24 cellular contexts compared by ENCODE assay signal in the genomic region with DNA sequence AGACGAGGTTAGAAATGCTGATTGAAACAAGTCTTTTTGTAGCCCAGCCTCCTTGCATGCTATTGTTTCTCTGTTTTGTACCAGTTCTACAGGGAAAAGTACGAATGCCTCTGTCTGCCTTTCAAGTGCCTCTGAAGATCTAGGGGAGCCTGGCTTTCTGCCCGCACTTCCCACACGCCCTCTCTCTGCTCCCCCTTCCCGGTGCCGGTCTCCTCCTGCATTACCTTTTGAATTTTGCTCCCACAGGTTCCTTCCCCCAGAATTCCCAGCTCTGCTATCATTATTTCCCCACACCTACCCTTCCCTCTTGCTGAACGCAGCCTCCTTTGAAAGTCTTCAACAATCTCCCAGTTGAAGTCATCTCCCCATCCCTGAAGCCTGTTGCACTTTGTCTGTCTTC.
"Had no signal": no experiment of that assay in that cellular context is flagged by ENCODE, and none has a peak within 500 bp of the region (broad histone marks: within the 10 kb centered on the region; RNA-seq: fewer than 3 reads in every experiment).

No MANE protein-coding gene starts in this region.

- H3K36me3 Mint-ChIP-seq: naive thymus-derived CD4-positive, alpha-beta T cell; neural progenitor cell; stimulated activated effector memory CD8-positive, alpha-beta T cell treated with anti-CD3 and anti-CD28 coated beads, Interleukin-12 subunit alpha, Interleukin-12 subunit beta, amount 100 ng/mL, for 72 hours; type B pancreatic cell had no signal

- H3K27ac Mint-ChIP-seq: naive thymus-derived CD4-positive, alpha-beta T cell; nephron; neural progenitor cell; progenitor cell of endocrine pancreas; stimulated activated effector memory CD8-positive, alpha-beta T cell treated with anti-CD3 and anti-CD28 coated beads, Interleukin-12 subunit alpha, Interleukin-12 subunit beta, amount 100 ng/mL, for 72 hours; type B pancreatic cell had no signal

- ATAC-seq: foreskin keratinocyte; gastroesophageal sphincter; heart right ventricle; left cardiac atrium; left lung; naive thymus-derived CD4-positive, alpha-beta T cell; sciatic nerve; stimulated activated effector memory CD8-positive, alpha-beta T cell treated with anti-CD3 and anti-CD28 coated beads, Interleukin-12 subunit alpha, Interleukin-12 subunit beta, amount 100 ng/mL, for 72 hours had no signal

- DNase-seq: dermis blood vessel endothelial cell; effector memory CD4-positive, alpha-beta T cell; foreskin keratinocyte; heart right ventricle; hippocampal formation; left cardiac atrium; left lung; mammary epithelial cell; mesendoderm; midbrain; naive thymus-derived CD4-positive, alpha-beta T cell; stimulated activated CD4-positive, alpha-beta T cell treated with anti-CD3 and anti-CD28 coated beads, Interleukin-12 subunit alpha, Interleukin-12 subunit beta, amount 100 ng/mL, for 4 hours; stimulated activated CD4-positive, alpha-beta T cell treated with anti-CD3 and anti-CD28 coated beads, Interleukin-1b, Interleukin-23, amount 100 ng/mL, for 48 hours; stimulated activated CD4-positive, alpha-beta T cell treated with anti-CD3 and anti-CD28 coated beads, Interleukin-4, amount 100 ng/mL, for 24 hours; stimulated activated naive CD4-positive, alpha-beta T cell treated with Interleukin-2 at 50 U/mL for 16 hours; stomach; tibial artery had no signal

- H3K4me3 Mint-ChIP-seq: naive thymus-derived CD4-positive, alpha-beta T cell; nephron; neural progenitor cell; stimulated activated effector memory CD8-positive, alpha-beta T cell treated with anti-CD3 and anti-CD28 coated beads, Interleukin-12 subunit alpha, Interleukin-12 subunit beta, amount 100 ng/mL, for 72 hours; type B pancreatic cell had no signal

- H3K9me3 Mint-ChIP-seq: stimulated activated effector memory CD8-positive, alpha-beta T cell treated with anti-CD3 and anti-CD28 coated beads, Interleukin-12 subunit alpha, Interleukin-12 subunit beta, amount 100 ng/mL, for 72 hours; type B pancreatic cell had no signal
